8 cellular contexts compared by ENCODE assay signal in genomic region chr1:8702121-8702520, GRCh38.
DNase-seq lines count a peak whose midpoint lies in the region; ATAC-seq and TF ChIP-seq lines count a peak whose summit lies in the region.

No MANE protein-coding gene starts in this region.

- peak overlapping the region; percentile 84 for H3K4me2 ChIP-seq in mammary epithelial cell (ENCODE audit: insufficient read depth, low read depth, low read length)

- no peaks in the 10 kb centered on the region for H3K27me3 Mint-ChIP-seq in type B pancreatic cell

- H3K27ac ChIP-seq in 22Rv1 = peak overlapping the region; percentile 99
- peak overlapping the region; percentile 71 for H3K27ac ChIP-seq in mammary epithelial cell (ENCODE audit: insufficient read depth, low read depth, low read length)

- peak overlapping the region; percentile 94 for H3K27ac Mint-ChIP-seq in type B pancreatic cell

- BruUV-seq in mammary epithelial cell (replicated peaks; lab: Mats Ljungman, UMichigan) = no TSS peak

- peaks cover 20% of the 10 kb centered on the region for H3K4me1 ChIP-seq in mammary epithelial cell (ENCODE audit: insufficient read depth, low read length)

- no peaks in the 10 kb centered on the region for H3K36me3 ChIP-seq in GM06990 (ENCODE audit: control insufficient read depth, insufficient read depth, low read length)
- H3K36me3 ChIP-seq in mammary epithelial cell (ENCODE audit: insufficient read depth, low read length) = no peaks in the 10 kb centered on the region

- no peaks in the 10 kb centered on the region for H3K9me3 Mint-ChIP-seq in type B pancreatic cell

- peak overlapping the region; percentile 78 for H2AFZ ChIP-seq in mammary epithelial cell (ENCODE audit: low read depth, low read length)

- H3K9me3 ChIP-seq in mammary epithelial cell (replicated peaks; ENCODE audit: insufficient read depth, low read length) = no peaks in the 10 kb centered on the region

- no peaks in the 10 kb centered on the region for H3K36me3 Mint-ChIP-seq in type B pancreatic cell

- no peak for ATAC-seq in HG02763 (IDR thresholded peaks at IDR 0.05; ENCODE audit: unreplicated experiment)

- H4K20me1 ChIP-seq in mammary epithelial cell (ENCODE audit: insufficient read depth, low read length) = no peaks in the 10 kb centered on the region

- H3K27me3 ChIP-seq in GM06990 (replicated peaks; ENCODE audit: control insufficient read depth, insufficient read depth, low read length) = no peaks in the 10 kb centered on the region
- no peaks in the 10 kb centered on the region for H3K27me3 ChIP-seq in mammary epithelial cell (ENCODE audit: insufficient read depth, low read length)

- intact Hi-C loops in mammary epithelial cell (cut with micrococcal nuclease) = loop anchor here (2.0 kb wide), 2 partner anchors 31 to 279 kb away; no protein-coding TSS in a partner anchor

- in situ Hi-C loops in mammary epithelial cell (cut with MboI; ENCODE audit: low sequenced_read_pairs in 2 of 2) = loop anchor here in 1 of 2 donors (25.0 kb wide), 1 partner anchor 690 kb away; no protein-coding TSS in a partner anchor

- H3K9ac ChIP-seq in mammary epithelial cell (ENCODE audit: insufficient read depth, low read length) = peak overlapping the region; percentile 77

- dilution Hi-C loops in mammary epithelial cell (cut with HindIII; ENCODE audit: low sequenced_read_pairs) = no loop called here

- H3K4me1 Mint-ChIP-seq in type B pancreatic cell (ENCODE audit: unreplicated experiment) = peaks cover 51% of the 10 kb centered on the region

- H3K4me3 Mint-ChIP-seq in type B pancreatic cell = peak overlapping the region; percentile 96

- CTCF ChIA-PET in mammary epithelial cell (lab: Charles Lee; ENCODE audit: low non-redundant PET) = no interaction called here

- peak overlapping the region; percentile 76 for H3K4me3 ChIP-seq in GM06990 (replicated peaks; ENCODE audit: low read depth, low read length)
- peak overlapping the region; percentile 45 to 71 (median 63) for H3K4me3 ChIP-seq in mammary epithelial cell (replicated peaks in 1 of 3; ENCODE audit: insufficient read depth in 1 of 3, low read depth in 2 of 3, low read length in 3 of 3)

- WGBS in mammary epithelial cell (ENCODE audit: low coverage, missing lambda C conversion rate) = 15% methylated on average over 9 of the region's 9 CpGs

- peaks cover 51% of the 10 kb centered on the region for H3K79me2 ChIP-seq in mammary epithelial cell (ENCODE audit: insufficient read depth, low read length)

- no peak for TF ChIP-seq CTCF in 22Rv1 (IDR thresholded peaks at IDR 0.05)
- no peak for TF ChIP-seq CTCF in GM06990 (IDR thresholded peaks at IDR 0.05; ENCODE audit: insufficient read depth, low read length, poor library complexity, severe bottlenecking)
- TF ChIP-seq CTCF in mammary epithelial cell (conservative IDR thresholded peaks at IDR 0.05 in 1 of 2, IDR thresholded peaks at IDR 0.05 in 1 of 2; ENCODE audit: extremely low read depth in 1 of 2, insufficient read depth in 1 of 2, low read depth in 1 of 2, low read length in 2 of 2) = no peak
- TF ChIP-seq CTCF in type B pancreatic cell (conservative IDR thresholded peaks at IDR 0.05) = no peak

- peak; percentile 36 for DNase-seq in GM06990 (ENCODE audit: extremely low read depth, insufficient read length)
- DNase-seq in NCI-H69 (lab: John Stamatoyannopoulos, UW) = peak; percentile 69
- DNase-seq in mammary epithelial cell = peak; percentile 48
- peak; percentile 59 to 65 for DNase-seq in lung microvascular endothelial cell (ENCODE audit: low read depth in 2 of 2)
- no peak for DNase-seq in type B pancreatic cell (ENCODE audit: extremely low spot score, unreplicated experiment)
- no peak for DNase-seq in NOMO-1 treated with dmso at 0.1 percent for 144 hours (lab: John Stamatoyannopoulos, UW; ENCODE audit: unreplicated experiment)

Comparison
In these comparisons a context has a peak if more than half of its experiments do, and no peak if none do; other contexts are left out.
1. DNase-seq: peak in GM06990 (single experiment), NCI-H69 (single experiment), mammary epithelial cell (single experiment) and lung microvascular endothelial cell (2 of 2); none in type B pancreatic cell (single experiment) and NOMO-1 treated with dmso at 0.1 percent for 144 hours (single experiment).